ENCODE assay signal across 9 cellular contexts in the genomic region with DNA sequence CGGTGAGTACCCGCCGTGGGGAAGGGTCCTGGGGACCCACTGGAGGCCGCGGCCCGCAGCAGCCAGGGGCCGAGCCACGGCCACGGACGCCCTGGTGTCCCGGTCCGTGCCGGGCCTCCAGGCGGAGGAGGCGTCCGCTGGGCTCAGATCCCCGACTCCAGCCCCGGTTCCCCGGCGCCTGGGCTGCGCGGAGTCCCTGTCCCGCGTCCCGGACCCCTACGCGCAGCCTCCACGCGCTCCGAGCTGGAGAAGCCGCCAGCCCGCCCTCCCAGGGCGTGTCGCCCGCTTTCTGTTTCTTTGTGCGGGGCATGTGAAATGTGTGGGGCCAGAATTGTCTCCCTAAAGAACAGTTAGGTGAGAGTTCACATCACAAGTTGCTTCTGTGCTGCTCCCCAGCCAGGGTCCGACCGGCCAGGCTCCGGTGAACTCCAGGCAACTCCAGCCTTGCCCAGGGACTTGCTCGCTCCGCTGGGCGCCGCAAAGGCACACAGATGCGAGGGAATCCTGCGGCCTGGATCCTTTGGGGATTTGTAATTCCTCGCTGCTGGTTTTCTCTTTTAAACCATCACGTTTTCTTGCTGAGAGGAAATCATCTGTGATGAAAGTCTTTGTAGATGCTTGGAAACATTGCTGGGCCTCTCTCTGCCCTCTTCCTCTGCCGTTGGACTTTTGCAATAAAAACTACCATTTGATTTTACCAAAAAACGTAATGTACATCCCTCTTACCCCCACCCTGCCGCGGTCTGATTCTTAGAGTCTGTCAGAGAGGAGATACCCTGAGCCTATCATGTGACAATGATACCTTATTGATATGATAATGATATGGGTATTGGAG. TPM values are rescaled to one million over a fixed set of nuclear protein-coding genes. Genes with fewer than 3 reads are reported as not detected.
DNase-seq lines count a peak whose midpoint lies in the region; ATAC-seq, FAIRE-seq and TF ChIP-seq lines count a peak whose summit lies in the region.
"Had no signal": no experiment of that assay in that cellular context is flagged by ENCODE, and none has a peak within 500 bp of the region (broad histone marks: within the 10 kb centered on the region; RNA-seq: fewer than 3 reads in every experiment).

No MANE protein-coding gene starts in this region.

- peak overlapping the region; percentile 78 for H3K56ac ChIP-seq in H1 (replicated peaks; ENCODE audit: insufficient read length, low read depth, low read length)

- peak overlapping the region; percentile 72 to 86 for H3K4me2 ChIP-seq in H1 (ENCODE audit: insufficient read depth in 1 of 2, low read depth in 2 of 2, low read length in 2 of 2)

- DNase-seq in ACHN, result peak; percentile 43
- peak; percentile 33 for DNase-seq in activated CD4-positive, alpha-beta T cell treated with anti-CD3 and anti-CD28 coated beads, Interleukin-2, amount 50 U/mL, for 1 hour
- peak in 1 of 2 experiments; percentile 75 for DNase-seq in H1 (ENCODE audit: low read depth in 1 of 2, low spot score in 2 of 2)
- peak in 1 of 2 donors; percentile 8 for DNase-seq in thyroid gland
- DNase-seq in NCI-H526 (lab: John Stamatoyannopoulos, UW), result no peak

- peak overlapping the region; percentile 58 for H2BK120ac ChIP-seq in H1 (replicated peaks; ENCODE audit: low read depth, low read length)

- TF ChIP-seq EP300 in H1 (IDR thresholded peaks at IDR 0.05; ENCODE audit: borderline replicate concordance in 1 of 2, low read depth in 2 of 2, low read length in 2 of 2), result no peak

- H3K9ac ChIP-seq in H1 (replicated peaks in 1 of 4; ENCODE audit: extremely low read depth in 1 of 4, low read depth in 3 of 4, low read length in 3 of 4), result peak overlapping the region; percentile 53 to 70 (median 64)
- H3K9ac ChIP-seq in mucosa of rectum (ENCODE audit: low read depth in 1 of 2, low read length in 2 of 2), result peak overlapping the region; percentile 61 to 78

- no peak overlapping the region for H2BK15ac ChIP-seq in H1 (ENCODE audit: low read length)

- ATAC-seq in GM19351 (IDR thresholded peaks at IDR 0.05; ENCODE audit: unreplicated experiment) (peak; percentile 18), HG03378 (IDR thresholded peaks at IDR 0.05; ENCODE audit: unreplicated experiment) (peak; percentile 3)

- H2AK5ac ChIP-seq in H1 (ENCODE audit: low read depth, low read length), result 0 out of 2 replicates have a peak overlapping the region, but pooled peaks have one; percentile 47

- TF ChIP-seq RAD21 in H1 (IDR thresholded peaks at IDR 0.05 in 1 of 2, conservative IDR thresholded peaks at IDR 0.05 in 1 of 2; ENCODE audit: low read depth in 2 of 2, low read length in 2 of 2), result no peak

- WGBS in H1 (ENCODE audit: extremely low coverage in 1 of 2, insufficient coverage in 1 of 2, insufficient read length in 1 of 2, insufficient replicate concordance in 2 of 2, low coverage in 1 of 2, low lambda C conversion rate in 2 of 2, missing lambda C conversion rate in 1 of 2), 2 experiments, result 2% methylated on average over 51 of the region's 51 CpGs; no CpG with 5 or more reads in 1 of the 2 experiments
- WGBS in thyroid gland, 2 donors, result 4 to 19% methylated on average over 16 to 41 of the region's 51 CpGs

- H3K27ac ChIP-seq in H1 (ENCODE audit: low read depth, low read length) (no peak overlapping the region), mucosa of rectum (ENCODE audit: low read depth in 2 of 2, low read length in 2 of 2) (peak overlapping the region; percentile 81 to 91), thyroid gland (peak overlapping the region; percentile 88 to 92 (median 91))

- no peaks in the 10 kb centered on the region for H3K79me1 ChIP-seq in H1 (ENCODE audit: low read depth, low read length)

- in situ Hi-C loops in ACHN (cut with HindIII; ENCODE audit: low pct_ligation_motif_present, low pct_unique_long_range_greater_than_20kb, low sequenced_read_pairs), result no loop called here

- no peak overlapping the region for H3K23ac ChIP-seq in H1 (ENCODE audit: insufficient read length)

- peak overlapping the region; percentile 96 for H4K8ac ChIP-seq in H1 (ENCODE audit: extremely low read depth, insufficient read depth, low read length)

- intact Hi-C loops in thyroid gland (cut with DNase I), result no loop called here

- H4K91ac ChIP-seq in H1 (replicated peaks; ENCODE audit: insufficient read length, low read length), result peak overlapping the region; percentile 96

- H3K4me1 ChIP-seq in H1 (replicated peaks in 1 of 4; ENCODE audit: control insufficient read depth in 3 of 4, insufficient read depth in 4 of 4, low read length in 3 of 4) (peaks cover 16 to 31% (median 21%) of the 10 kb centered on the region in 4 experiments), mucosa of rectum (ENCODE audit: control insufficient read depth in 2 of 2, insufficient read depth in 2 of 2, low read length in 2 of 2) (peaks cover 13 to 14% of the 10 kb centered on the region in 2 donors), thyroid gland (peaks cover 0 to 17% of the 10 kb centered on the region in 2 donors)

- no peaks in the 10 kb centered on the region for H3K9me3 ChIP-seq in H1 (ENCODE audit: insufficient read depth in 2 of 2, low read depth in 1 of 2, low read length in 1 of 2)
- no peaks in the 10 kb centered on the region for H3K9me3 ChIP-seq in mucosa of rectum (ENCODE audit: control insufficient read depth in 2 of 2, low read length in 2 of 2)
- no peaks in the 10 kb centered on the region for H3K9me3 ChIP-seq in thyroid gland

- H3K14ac ChIP-seq in H1 (ENCODE audit: insufficient read length), result no peak overlapping the region

- CTCF ChIA-PET in H1 (lab: Charles Lee; ENCODE audit: partially characterized antibody), result interaction anchor here (0.8 to 1.2 kb wide), 2 partner anchors 12 to 45 kb away, joined by 3 to 4 read pairs; no protein-coding TSS in a partner anchor

- H2BK20ac ChIP-seq in H1 (ENCODE audit: low read length), result no peak overlapping the region

- peaks cover 11% of the 10 kb centered on the region for H3K23me2 ChIP-seq in H1 (ENCODE audit: low read depth, low read length)

- peak overlapping the region; percentile 52; the same call in 1 of the 2 replicates for H2AFZ ChIP-seq in H1 (ENCODE audit: low read length)

- peaks cover 0 to 2% of the 10 kb centered on the region in 2 experiments for H4K20me1 ChIP-seq in H1 (replicated peaks in 1 of 2; ENCODE audit: control insufficient read depth in 1 of 2, insufficient read depth in 2 of 2, low read length in 2 of 2)

- POLR2A ChIA-PET in H1 (lab: Charles Lee; ENCODE audit: partially characterized antibody), result interaction anchor here (0.8 to 2.1 kb wide), 6 partner anchors 11 to 449 kb away, joined by 3 to 6 read pairs (median 4); no protein-coding TSS in a partner anchor

- H2BK5ac ChIP-seq in H1 (ENCODE audit: low read depth, low read length), result peak overlapping the region; percentile 89

- H3K4ac ChIP-seq in H1 (replicated peaks; ENCODE audit: insufficient read length, low read depth, low read length), result no peak overlapping the region

- H3K27me3 ChIP-seq in H1 (replicated peaks in 1 of 4; ENCODE audit: control insufficient read depth in 3 of 4, extremely low read depth in 1 of 4, insufficient read depth in 3 of 4, low read length in 3 of 4) (peaks cover 0 to 10% (median 8%) of the 10 kb centered on the region in 4 experiments; a peak in 4 of 7 replicates), mucosa of rectum (ENCODE audit: control insufficient read depth in 2 of 2, insufficient read depth in 2 of 2, low read length in 2 of 2) (no peaks in the 10 kb centered on the region), thyroid gland (no peaks in the 10 kb centered on the region)

- H3K36me3 ChIP-seq in H1 (ENCODE audit: control insufficient read depth in 2 of 4, insufficient read depth in 4 of 4, low read length in 3 of 4) (no peaks in the 10 kb centered on the region), mucosa of rectum (ENCODE audit: control insufficient read depth in 2 of 2, insufficient read depth in 2 of 2, low read length in 2 of 2) (no peaks in the 10 kb centered on the region), thyroid gland (no peaks in the 10 kb centered on the region)

- no peak; a peak in 1 of 4 replicates for TF ChIP-seq CTCF in H1 (IDR thresholded peaks at IDR 0.05; ENCODE audit: control extremely low read depth in 1 of 3, insufficient read depth in 1 of 3, low read depth in 1 of 3, low read length in 3 of 3)
- no peak for TF ChIP-seq CTCF in thyroid gland (IDR thresholded peaks at IDR 0.05)

- peak overlapping the region; percentile 98; the same call in 1 of the 2 replicates for H2BK12ac ChIP-seq in H1 (ENCODE audit: low read depth, low read length)

- H3K4me3 ChIP-seq in H1 (ENCODE audit: extremely low read depth in 1 of 4, insufficient read depth in 2 of 4, low read depth in 3 of 4, low read length in 4 of 4) (peak overlapping the region; percentile 46 to 62 (median 52)), mucosa of rectum (ENCODE audit: low read length in 2 of 2) (peak overlapping the region; percentile 66 to 79), thyroid gland (replicated peaks in 1 of 3) (peak overlapping the region; percentile 1 to 44 (median 26))

- H4K5ac ChIP-seq in H1 (ENCODE audit: insufficient read length, low read depth, low read length), result peak overlapping the region; percentile 51

- peak overlapping the region; percentile 87 for H3K18ac ChIP-seq in H1 (ENCODE audit: extremely low read depth, low read length)

- FAIRE-seq in H1 (lab: Jason Lieb, UNC), result no peak
- FAIRE-seq: islet of Langerhans had no signal

- H3K79me2 ChIP-seq in H1 (ENCODE audit: control insufficient read depth in 1 of 2, insufficient read depth in 2 of 2, low read length in 2 of 2), result no peaks in the 10 kb centered on the region

- TF ChIP-seq POLR2A in H1 (IDR thresholded peaks at IDR 0.05; ENCODE audit: control extremely low read depth in 1 of 2, low read depth in 2 of 2, low read length in 2 of 2) (peak in 1 of 2 experiments; percentile 33; a peak in 1 of 3 replicates), thyroid gland (IDR thresholded peaks at IDR 0.05) (no peak)

TF ChIP-seq in H1, 55 proteins besides CTCF, POLR2A, EP300 and RAD21 (continues in another document):
- no peak for TF ChIP-seq KDM5A (IDR thresholded peaks at IDR 0.05; ENCODE audit: low read length)
- 0 out of 4 replicates have a peak, but pooled peaks have one; percentile 6 to 19 for TF ChIP-seq SIN3A (conservative IDR thresholded peaks at IDR 0.05 in 1 of 2, IDR thresholded peaks at IDR 0.05 in 1 of 2; ENCODE audit: low read depth in 1 of 2, low read length in 2 of 2)
- TF ChIP-seq PHF8 (conservative IDR thresholded peaks at IDR 0.05; ENCODE audit: low read depth, low read length), result peak; percentile 43; the same call in 1 of the 2 replicates
- 0 out of 2 replicates have a peak, but pooled peaks have one; percentile 33 for TF ChIP-seq TBP (IDR thresholded peaks at IDR 0.05; ENCODE audit: low read depth, low read length)

RNA-seq across cellular contexts. Expression of a gene that starts 0.6 kb away (rescaled TPM):
- 26.7 and 26.8 TPM in 2 replicates for total RNA-seq in H1 (2021; fragmentation: NEBNext Ultra II Directional; extraction: Animal tissue kit (Norgen Biotek cat#: 25700))
- 53.6 and 55.1 TPM in 2 replicates for polyA plus RNA-seq in H1 (2011; rRNA removed)
- 48.8 TPM for polyA plus RNA-seq in H1 (2011; cell fraction: cytosol; rRNA removed)
- 43.8 TPM for polyA plus RNA-seq in H1 (2011; cell fraction: nucleus; rRNA removed)
- 35.4 to 41.6 TPM (median 39.4 TPM) in 4 replicates for polyA plus RNA-seq in H1 (2012, experiment 1 of 2)
- polyA plus RNA-seq in H1 (2012, experiment 2 of 2), result 37.6 TPM
- polyA plus RNA-seq in H1 (2013, experiment 1 of 2), result 19.9 TPM
- polyA plus RNA-seq in H1 (2013, experiment 2 of 2), result 21.6 TPM
- polyA minus RNA-seq in H1 (2011; rRNA and poly(A)+ RNA removed), result 30.0 and 32.2 TPM in 2 replicates
- polyA minus RNA-seq in H1 (2011; cell fraction: cytosol; rRNA and poly(A)+ RNA removed), result 10.3 TPM
- 11.7 TPM for polyA minus RNA-seq in H1 (2011; cell fraction: nucleus; rRNA and poly(A)+ RNA removed)
- total RNA-seq in thyroid gland, result 10 to 100 TPM; 17.1 to 83.6 (median 42.5) TPM

Comparison
In these comparisons a context has a peak if more than half of its experiments do, and no peak if none do; other contexts are left out.
1. DNase-seq: peak in ACHN (single experiment) and activated CD4-positive, alpha-beta T cell treated with anti-CD3 and anti-CD28 coated beads, Interleukin-2, amount 50 U/mL, for 1 hour (single experiment); none in NCI-H526 (0 of 2).
2. Peak in every context shown above with its lines, with median percentiles within 50 percentile points of each other: H3K4me3 ChIP-seq.